8 cellular contexts compared by ENCODE assay signal in genomic region chr1:1613509-1614082, GRCh38. TPM values are rescaled to one million over a fixed set of nuclear protein-coding genes. Genes with fewer than 3 reads are reported as not detected.
DNase-seq lines count a peak whose midpoint lies in the region; TF ChIP-seq lines count a peak whose summit lies in the region.

No MANE protein-coding gene starts in this region.

- H3K4me1 Mint-ChIP-seq in T-helper 2 cell treated with Interferon-gamma antibody and Interleukin-4, amounts not matched to agents 5 μg/mL and 100 μg/mL, for 36 hours (ENCODE audit: low read depth): peaks cover 26% of the 10 kb centered on the region

- H3K4me3 Mint-ChIP-seq in T-helper 2 cell treated with Interferon-gamma antibody and Interleukin-4, amounts not matched to agents 5 μg/mL and 100 μg/mL, for 36 hours: peak overlapping the region; percentile 91

- no peaks in the 10 kb centered on the region for H3K9me3 Mint-ChIP-seq in T-helper 2 cell treated with Interferon-gamma antibody and Interleukin-4, amounts not matched to agents 5 μg/mL and 100 μg/mL, for 36 hours

- peak overlapping the region in 11 of 21 experiments; percentile 11 to 100 (median 99) for H3K27ac ChIP-seq in skin epidermis

- H3K27me3 Mint-ChIP-seq in T-helper 2 cell treated with Interferon-gamma antibody and Interleukin-4, amounts not matched to agents 5 μg/mL and 100 μg/mL, for 36 hours (ENCODE audit: low read depth): no peaks in the 10 kb centered on the region

- peak overlapping the region; percentile 95 for H3K27ac Mint-ChIP-seq in T-helper 2 cell treated with Interferon-gamma antibody and Interleukin-4, amounts not matched to agents 5 μg/mL and 100 μg/mL, for 36 hours

- peaks cover 2% of the 10 kb centered on the region for H3K36me3 Mint-ChIP-seq in T-helper 2 cell treated with Interferon-gamma antibody and Interleukin-4, amounts not matched to agents 5 μg/mL and 100 μg/mL, for 36 hours (ENCODE audit: low read depth)

- peak overlapping the region; percentile 83; the same call in 1 of the 2 replicates for H3K4me3 ChIP-seq in WI38 (ENCODE audit: low read depth, low read length)
- H3K4me3 ChIP-seq in fibroblast of pulmonary artery (replicated peaks; ENCODE audit: low read depth, low read length): peak overlapping the region; percentile 91
- peak overlapping the region in 3 of 7 experiments; percentile 92 to 97 (median 95) for H3K4me3 ChIP-seq in skin epidermis

- DNase-seq in T-helper 2 cell treated with Interferon-gamma antibody and Interleukin-4, amounts not matched to agents 5 μg/mL and 100 μg/mL, for 36 hours (ENCODE audit: low spot score): no peak
- DNase-seq in T-helper 2 cell (no peak), fibroblast of pulmonary artery (ENCODE audit: low read depth) (no peak), NCI-H526 treated with DMSO at 0.1 percent for 48 hours (lab: John Stamatoyannopoulos, UW) (no peak), cerebellum (ENCODE audit: low spot score) (no peak), occipital lobe (lab: John Stamatoyannopoulos, UW) (no peak)

- TF ChIP-seq CTCF in WI38 (IDR thresholded peaks at IDR 0.05; ENCODE audit: low read depth, low read length): no peak
- TF ChIP-seq CTCF in fibroblast of pulmonary artery (IDR thresholded peaks at IDR 0.05; ENCODE audit: low read length, missing control alignments): no peak

RNA-seq across cellular contexts. Expression of gene MIB2, which starts 1.7 kb away (rescaled TPM):
- total RNA-seq in cerebellum (44.6 TPM), occipital lobe (43.5 TPM)

RNA-seq across cellular contexts. Expression of gene FNDC10, which starts 13.7 kb away (rescaled TPM):
- total RNA-seq in cerebellum (2.3 TPM), occipital lobe (2.7 TPM)

RNA-seq across cellular contexts. Expression of gene MMP23B, which starts 18.4 kb away (rescaled TPM):
- total RNA-seq in cerebellum (0.64 TPM), occipital lobe (0.31 TPM)

RNA-seq across cellular contexts. Expression of gene SSU72, which starts 38.9 kb away (rescaled TPM):
- total RNA-seq in cerebellum: 35.7 TPM
- 32.9 TPM for total RNA-seq in occipital lobe

RNA-seq across cellular contexts. Expression of gene CDK11B, which starts 45.2 kb away (rescaled TPM):
- 5.4 TPM for total RNA-seq in cerebellum
- 7.0 TPM for total RNA-seq in occipital lobe
